In the genomic region with DNA sequence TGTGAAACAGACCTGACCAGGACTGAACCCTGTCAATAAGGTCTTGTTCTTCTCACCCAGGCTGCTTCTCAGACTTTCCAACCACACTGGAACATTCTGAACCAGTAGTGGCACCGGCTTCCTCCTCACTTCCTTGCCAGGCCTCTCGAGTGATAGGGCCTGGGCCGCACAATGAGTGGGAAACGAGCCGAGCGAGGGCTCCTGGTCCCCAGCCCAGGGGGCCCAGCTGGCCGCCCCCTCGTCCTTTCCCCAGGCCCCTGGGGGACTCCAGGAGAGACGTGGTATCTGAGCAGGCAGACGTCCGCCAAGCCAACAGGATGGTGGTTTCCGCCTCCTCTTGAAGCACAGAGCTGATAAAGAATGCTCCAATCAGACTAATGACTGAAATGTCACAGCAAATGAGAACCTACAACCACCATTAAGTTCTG, we compare ENCODE assay signal across 9 cellular contexts.
DNase-seq lines count a peak whose midpoint lies in the region; ATAC-seq and TF ChIP-seq lines count a peak whose summit lies in the region.
"Had no signal": no experiment of that assay in that cellular context is flagged by ENCODE, and none has a peak within 500 bp of the region (broad histone marks: within the 10 kb centered on the region; RNA-seq: fewer than 3 reads in every experiment).

No MANE protein-coding gene starts in this region.

- no peak overlapping the region for H3K4me3 Mint-ChIP-seq in activated T-helper 2 cell treated with anti-CD3 and anti-CD28 coated beads, Interferon-gamma antibody, Interleukin-2, Interleukin-4, amounts not matched to agents 10 μg/mL and 5 μg/mL and 100 μg/mL, durations not matched to agents 14 hours and 24 hours and 36 hours (ENCODE audit: low read depth)
- H3K4me3 Mint-ChIP-seq in natural killer cell: peak overlapping the region; percentile 76

- no peak for TF ChIP-seq CTCF in natural killer cell (IDR thresholded peaks at IDR 0.05)
- no peak for TF ChIP-seq CTCF in uterus (IDR thresholded peaks at IDR 0.05)

- H3K27me3 Mint-ChIP-seq in activated T-helper 2 cell treated with anti-CD3 and anti-CD28 coated beads, Interferon-gamma antibody, Interleukin-2, Interleukin-4, amounts not matched to agents 10 μg/mL and 5 μg/mL and 100 μg/mL, durations not matched to agents 14 hours and 24 hours and 36 hours (ENCODE audit: low read depth): peaks cover 5% of the 10 kb centered on the region
- H3K27me3 Mint-ChIP-seq in natural killer cell (ENCODE audit: low read depth in 2 of 2): no peaks in the 10 kb centered on the region

- H3K27me3 ChIP-seq in uterus: no peaks in the 10 kb centered on the region

- DNase-seq in CD1c-positive myeloid dendritic cell (ENCODE audit: extremely low spot score) (peak; percentile 15), natural killer cell (peak; percentile 45), uterus (peak; percentile 33 to 54), RKO (ENCODE audit: low spot score) (no peak), NCI-H2196 (lab: John Stamatoyannopoulos, UW; ENCODE audit: unreplicated experiment) (no peak)
- DNase-seq in activated T-helper 2 cell treated with anti-CD3 and anti-CD28 coated beads, Interferon-gamma antibody, Interleukin-2, Interleukin-4, amounts not matched to agents 10 μg/mL and 5 μg/mL and 100 μg/mL, durations not matched to agents 14 hours and 24 hours and 36 hours (ENCODE audit: low spot score): no peak

- H3K36me3 ChIP-seq in uterus: no peaks in the 10 kb centered on the region

- no peaks in the 10 kb centered on the region for H3K36me3 Mint-ChIP-seq in activated T-helper 2 cell treated with anti-CD3 and anti-CD28 coated beads, Interferon-gamma antibody, Interleukin-2, Interleukin-4, amounts not matched to agents 10 μg/mL and 5 μg/mL and 100 μg/mL, durations not matched to agents 14 hours and 24 hours and 36 hours (ENCODE audit: low read depth)
- H3K36me3 Mint-ChIP-seq in natural killer cell: no peaks in the 10 kb centered on the region

- H3K4me1 Mint-ChIP-seq in activated T-helper 2 cell treated with anti-CD3 and anti-CD28 coated beads, Interferon-gamma antibody, Interleukin-2, Interleukin-4, amounts not matched to agents 10 μg/mL and 5 μg/mL and 100 μg/mL, durations not matched to agents 14 hours and 24 hours and 36 hours (ENCODE audit: low read depth): peaks cover 34% of the 10 kb centered on the region
- H3K4me1 Mint-ChIP-seq in natural killer cell: peaks cover 63 to 64% of the 10 kb centered on the region in 2 donors

- peak; percentile 54 for ATAC-seq in HG02884 (IDR thresholded peaks at IDR 0.05; ENCODE audit: unreplicated experiment)
- ATAC-seq in natural killer cell: peak; percentile 75 to 87 (median 83)
- no peak for ATAC-seq in GM21737 (IDR thresholded peaks at IDR 0.05; ENCODE audit: unreplicated experiment)
- ATAC-seq: Panc1 had no signal

- H3K4me1 ChIP-seq in uterus: no peaks in the 10 kb centered on the region

- no peak for TF ChIP-seq POLR2A in uterus (IDR thresholded peaks at IDR 0.05)

- H3K4me3 ChIP-seq in uterus: no peak overlapping the region

- intact Hi-C loops in activated T-helper 2 cell treated with anti-CD3 and anti-CD28 coated beads, Interferon-gamma antibody, Interleukin-2, Interleukin-4, amounts not matched to agents 10 μg/mL and 5 μg/mL and 100 μg/mL, durations not matched to agents 14 hours and 24 hours and 36 hours (cut with micrococcal nuclease): loop anchor here (1.0 to 2.0 kb wide), 4 partner anchors 11 to 49 kb away; no protein-coding TSS in a partner anchor
- intact Hi-C loops in natural killer cell (cut with micrococcal nuclease) (no loop called here), uterus (cut with DNase I; ENCODE audit: low total_unique reads) (no loop called here)

- no peaks in the 10 kb centered on the region for H3K9me3 Mint-ChIP-seq in activated T-helper 2 cell treated with anti-CD3 and anti-CD28 coated beads, Interferon-gamma antibody, Interleukin-2, Interleukin-4, amounts not matched to agents 10 μg/mL and 5 μg/mL and 100 μg/mL, durations not matched to agents 14 hours and 24 hours and 36 hours
- H3K9me3 Mint-ChIP-seq in natural killer cell: no peaks in the 10 kb centered on the region

- H3K27ac Mint-ChIP-seq in activated T-helper 2 cell treated with anti-CD3 and anti-CD28 coated beads, Interferon-gamma antibody, Interleukin-2, Interleukin-4, amounts not matched to agents 10 μg/mL and 5 μg/mL and 100 μg/mL, durations not matched to agents 14 hours and 24 hours and 36 hours: peak overlapping the region; percentile 77
- H3K27ac Mint-ChIP-seq in natural killer cell: peak overlapping the region; percentile 84 to 86

- H3K27ac ChIP-seq in uterus: peak overlapping the region in 1 of 2 donors; percentile 77

- H3K9me3 ChIP-seq in uterus: no peaks in the 10 kb centered on the region

Comparison
In these comparisons a context has a peak if more than half of its experiments do, and no peak if none do; other contexts are left out.
1. DNase-seq: peak in CD1c-positive myeloid dendritic cell (single experiment), natural killer cell (single experiment) and uterus (2 of 2); none in activated T-helper 2 cell treated with anti-CD3 and anti-CD28 coated beads, Interferon-gamma antibody, Interleukin-2, Interleukin-4, amounts not matched to agents 10 μg/mL and 5 μg/mL and 100 μg/mL, durations not matched to agents 14 hours and 24 hours and 36 hours (single experiment), RKO (single experiment) and NCI-H2196 (single experiment).